Comparison of ENCODE assay signal across 8 cellular contexts in genomic region chr14:59189281-59189821, GRCh38. TPM values are rescaled to one million over a fixed set of nuclear protein-coding genes. Genes with fewer than 3 reads are reported as not detected.
A peak's percentile ranks its signal among the peaks of the same experiment; 100 is the strongest.
DNase-seq lines count a peak whose midpoint lies in the region; ATAC-seq, FAIRE-seq and TF ChIP-seq lines count a peak whose summit lies in the region.

No MANE protein-coding gene starts in this region.

- ATAC-seq in A549 (peak; percentile 39 to 40), foreskin keratinocyte (peak; percentile 0), HG02623 (IDR thresholded peaks at IDR 0.05; ENCODE audit: unreplicated experiment) (no peak)

- H3K4me3 Mint-ChIP-seq in activated T-helper 2 cell treated with anti-CD3 and anti-CD28 coated beads, Interferon-gamma antibody, Interleukin-2, Interleukin-4, amounts not matched to agents 10 μg/mL and 5 μg/mL and 100 μg/mL, durations not matched to agents 14 hours and 24 hours and 36 hours (ENCODE audit: low read depth), result peak overlapping the region; percentile 95

- no peaks in the 10 kb centered on the region for H3K9me3 Mint-ChIP-seq in activated T-helper 2 cell treated with anti-CD3 and anti-CD28 coated beads, Interferon-gamma antibody, Interleukin-2, Interleukin-4, amounts not matched to agents 10 μg/mL and 5 μg/mL and 100 μg/mL, durations not matched to agents 14 hours and 24 hours and 36 hours

- 1% methylated on average over 23 of the region's 28 CpGs for WGBS in A549 (ENCODE audit: missing lambda C conversion rate)
- 0 to 1% methylated on average over 4 to 28 of the region's 28 CpGs for WGBS in transverse colon (ENCODE audit: low coverage in 1 of 2), 2 donors

- TF ChIP-seq CTCF in A549 (IDR thresholded peaks at IDR 0.05) (no peak), foreskin keratinocyte (conservative IDR thresholded peaks at IDR 0.05) (no peak), osteoblast (IDR thresholded peaks at IDR 0.05; ENCODE audit: extremely low read depth, low read depth, low read length) (no peak), transverse colon (IDR thresholded peaks at IDR 0.05) (no peak)

- POLR2A ChIA-PET in A549 (lab: Yijun Ruan, JAX), result interaction anchor here (0.5 to 1.2 kb wide), 3 partner anchors 62 to 140 kb away, joined by 3 to 4 read pairs (median 4); no protein-coding TSS in a partner anchor

- TF ChIP-seq EP300 in A549 (IDR thresholded peaks at IDR 0.05) (no peak), transverse colon (IDR thresholded peaks at IDR 0.05; ENCODE audit: low read depth) (no peak)

- H3K36me3 ChIP-seq in osteoblast (ENCODE audit: insufficient read depth, low read length) (no peaks in the 10 kb centered on the region), transverse colon (no peaks in the 10 kb centered on the region)

- peaks cover 3% of the 10 kb centered on the region for H4K20me1 ChIP-seq in osteoblast (ENCODE audit: insufficient read depth, low read length)

- peak overlapping the region; percentile 89 for H2AFZ ChIP-seq in osteoblast (ENCODE audit: low read length)

- H3K4me1 Mint-ChIP-seq in activated T-helper 2 cell treated with anti-CD3 and anti-CD28 coated beads, Interferon-gamma antibody, Interleukin-2, Interleukin-4, amounts not matched to agents 10 μg/mL and 5 μg/mL and 100 μg/mL, durations not matched to agents 14 hours and 24 hours and 36 hours (ENCODE audit: low read depth), result peaks cover 17% of the 10 kb centered on the region

- H3K4me2 ChIP-seq in A549 (peak overlapping the region; percentile 98), osteoblast (ENCODE audit: insufficient read depth, low read length) (peak overlapping the region; percentile 85)

- TF ChIP-seq POLR2A in A549 (IDR thresholded peaks at IDR 0.05; ENCODE audit: low read length) (no peak), GM19099 (IDR thresholded peaks at IDR 0.05; ENCODE audit: extremely low read depth, insufficient read length, low read depth) (peak; percentile 13), transverse colon (IDR thresholded peaks at IDR 0.05) (no peak)

- peak; percentile 1 to 6 for DNase-seq in A549 (ENCODE audit: low read depth in 1 of 2, low spot score in 1 of 2)
- peak; percentile 41 for DNase-seq in NAMALWA (ENCODE audit: low spot score)
- DNase-seq in activated T-helper 2 cell treated with anti-CD3 and anti-CD28 coated beads, Interferon-gamma antibody, Interleukin-2, Interleukin-4, amounts not matched to agents 10 μg/mL and 5 μg/mL and 100 μg/mL, durations not matched to agents 14 hours and 24 hours and 36 hours (ENCODE audit: low spot score), result peak; percentile 26
- peak in 1 of 2 donors; percentile 44 for DNase-seq in foreskin keratinocyte
- peak; percentile 45 for DNase-seq in osteoblast (ENCODE audit: insufficient read length, low spot score, missing footprints)
- no peak for DNase-seq in transverse colon

- H3K27me3 ChIP-seq in foreskin keratinocyte, result no peaks in the 10 kb centered on the region
- H3K27me3 ChIP-seq in osteoblast (ENCODE audit: insufficient read depth, low read length), result peaks cover 27% of the 10 kb centered on the region
- no peaks in the 10 kb centered on the region for H3K27me3 ChIP-seq in transverse colon

- H3K27me3 Mint-ChIP-seq in activated T-helper 2 cell treated with anti-CD3 and anti-CD28 coated beads, Interferon-gamma antibody, Interleukin-2, Interleukin-4, amounts not matched to agents 10 μg/mL and 5 μg/mL and 100 μg/mL, durations not matched to agents 14 hours and 24 hours and 36 hours (ENCODE audit: low read depth), result peaks cover 16% of the 10 kb centered on the region

- intact Hi-C loops in activated T-helper 2 cell treated with anti-CD3 and anti-CD28 coated beads, Interferon-gamma antibody, Interleukin-2, Interleukin-4, amounts not matched to agents 10 μg/mL and 5 μg/mL and 100 μg/mL, durations not matched to agents 14 hours and 24 hours and 36 hours (cut with micrococcal nuclease), result loop anchor here (2.0 to 5.0 kb wide), 5 partner anchors 85 to 1059 kb away; partner anchors contain the start of genes GPR135 and PPM1A
- intact Hi-C loops in transverse colon (cut with DNase I; ENCODE audit: low total_unique reads), result no loop called here

- CTCF ChIA-PET in A549 (lab: Yijun Ruan, JAX), result interaction anchor here (0.5 to 1.6 kb wide), 7 partner anchors 13 to 155 kb away, joined by 3 to 5 read pairs (median 3); no protein-coding TSS in a partner anchor

- H3K9me3 ChIP-seq in A549, result no peaks in the 10 kb centered on the region
- no peaks in the 10 kb centered on the region for H3K9me3 ChIP-seq in osteoblast (ENCODE audit: low read depth, low read length)
- no peaks in the 10 kb centered on the region for H3K9me3 ChIP-seq in transverse colon

- H3K36me3 Mint-ChIP-seq in activated T-helper 2 cell treated with anti-CD3 and anti-CD28 coated beads, Interferon-gamma antibody, Interleukin-2, Interleukin-4, amounts not matched to agents 10 μg/mL and 5 μg/mL and 100 μg/mL, durations not matched to agents 14 hours and 24 hours and 36 hours (ENCODE audit: low read depth), result no peaks in the 10 kb centered on the region

- no peak for TF ChIP-seq RAD21 in A549 (conservative IDR thresholded peaks at IDR 0.05 in 1 of 2, IDR thresholded peaks at IDR 0.05 in 1 of 2)

- FAIRE-seq in A549 (lab: Jason Lieb, UNC), result no peak

- H3K4me3 ChIP-seq in A549, result peak overlapping the region; percentile 81
- peak overlapping the region; percentile 90 for H3K4me3 ChIP-seq in osteoblast (ENCODE audit: insufficient read depth, low read length)
- peak overlapping the region; percentile 67 to 91 (median 69) for H3K4me3 ChIP-seq in transverse colon

- peak overlapping the region; percentile 61 for H3K27ac Mint-ChIP-seq in activated T-helper 2 cell treated with anti-CD3 and anti-CD28 coated beads, Interferon-gamma antibody, Interleukin-2, Interleukin-4, amounts not matched to agents 10 μg/mL and 5 μg/mL and 100 μg/mL, durations not matched to agents 14 hours and 24 hours and 36 hours

- H3K27ac ChIP-seq in A549 (peak overlapping the region; percentile 80 to 85), foreskin keratinocyte (peak overlapping the region; percentile 69), osteoblast (ENCODE audit: low read depth, low read length) (peak overlapping the region; percentile 64), transverse colon (peak overlapping the region; percentile 93 to 99 (median 96))

- H3K4me1 ChIP-seq in A549, result peaks cover 7% of the 10 kb centered on the region; the same call in 2 of the 3 replicates
- H3K4me1 ChIP-seq in foreskin keratinocyte, result peaks cover 18% of the 10 kb centered on the region
- peaks cover 14% of the 10 kb centered on the region for H3K4me1 ChIP-seq in osteoblast (ENCODE audit: insufficient read depth, low read length)
- H3K4me1 ChIP-seq in transverse colon, result peaks cover 0 to 34% (median 22%) of the 10 kb centered on the region in 4 donors

- in situ Hi-C loops in transverse colon (cut with MboI; ENCODE audit: low pct_ligation_motif_present in 1 of 4, low pct_unique_long_range_greater_than_20kb in 1 of 4, low sequenced_read_pairs in 3 of 4), result no loop called here

- peaks cover 43% of the 10 kb centered on the region for H3K79me2 ChIP-seq in osteoblast (ENCODE audit: insufficient read depth, low read length)

TF ChIP-seq in A549, 52 proteins besides CTCF, POLR2A, EP300 and RAD21:
- no peak for TF ChIP-seq PHF8 (IDR thresholded peaks at IDR 0.05; ENCODE audit: borderline replicate concordance, low read depth)
- no peak for TF ChIP-seq CEBPB (IDR thresholded peaks at IDR 0.05)
- no peak for TF ChIP-seq RCOR1 (IDR thresholded peaks at IDR 0.05; ENCODE audit: low read depth, low read length)
- no peak for TF ChIP-seq ESRRA (IDR thresholded peaks at IDR 0.05; ENCODE audit: borderline replicate concordance, low read length)
- TF ChIP-seq FOSL2 (IDR thresholded peaks at IDR 0.05), result no peak
- TF ChIP-seq FOSL2 (CRISPR knock-in tag; IDR thresholded peaks at IDR 0.05), result no peak
- no peak for TF ChIP-seq CBX2 (IDR thresholded peaks at IDR 0.05; ENCODE audit: borderline replicate concordance, low read depth)
- no peak for TF ChIP-seq HES2 (IDR thresholded peaks at IDR 0.05)
- no peak for TF ChIP-seq CHD2 (IDR thresholded peaks at IDR 0.05; ENCODE audit: low read length, partially characterized antibody)
- TF ChIP-seq FOXS1 (CRISPR knock-in tag; IDR thresholded peaks at IDR 0.05), result no peak
- TF ChIP-seq KDM5A (IDR thresholded peaks at IDR 0.05), result no peak

RNA-seq across cellular contexts. Expression of gene DAAM1, which starts 0.9 kb away (rescaled TPM):
- polyA plus RNA-seq in A549 (2011; rRNA removed) (8.3 and 10.8 TPM in 2 replicates), A549 (2017; fragmentation: RNase III; extraction: RNeasy Plus Mini Kit Qiagen cat#74134 plus additional on column Dnase treatment) (5.0 to 7.7 TPM (median 6.8 TPM) in 3 replicates), foreskin keratinocyte (21.0 and 24.0 TPM in 2 replicates)
- 1.1 and 1.3 TPM in 2 replicates for polyA plus RNA-seq in A549 (2012; cell fraction: cytosol; rRNA removed)
- polyA plus RNA-seq in A549 (2012; cell fraction: nucleus; rRNA removed), result 1.4 and 2.2 TPM in 2 replicates
- 8.1 and 11.1 TPM in 2 replicates for polyA minus RNA-seq in A549 (2011; rRNA and poly(A)+ RNA removed)
- 6.4 and 9.1 TPM in 2 replicates for total RNA-seq in activated T-helper 2 cell treated with anti-CD3 and anti-CD28 coated beads, Interferon-gamma antibody, Interleukin-2, Interleukin-4, amounts not matched to agents 10 μg/mL and 5 μg/mL and 100 μg/mL, durations not matched to agents 14 hours and 24 hours and 36 hours
- total RNA-seq in foreskin keratinocyte (54.6 and 60.9 TPM in 2 replicates), osteoblast (19.5 and 24.2 TPM in 2 replicates), transverse colon (10 to 100 TPM; 23.9 to 44.5 (median 42.8) TPM)
